In genomic region chr5:174596429-174596828, GRCh38 we compare ENCODE assay signal across 28 cellular contexts.
DNase-seq lines count a peak whose midpoint lies in the region; ATAC-seq and TF ChIP-seq lines count a peak whose summit lies in the region.
"Had no signal": no experiment of that assay in that cellular context is flagged by ENCODE, and none has a peak within 500 bp of the region (broad histone marks: within the 10 kb centered on the region; RNA-seq: fewer than 3 reads in every experiment).

No MANE protein-coding gene starts in this region.

- peak; percentile 48 for DNase-seq in Caki2 (ENCODE audit: low read depth)
- DNase-seq in RPMI7951 (ENCODE audit: low read depth) = peak; percentile 34
- peak; percentile 68 for DNase-seq in glomerular visceral epithelial cell (ENCODE audit: extremely low spot score)
- DNase-seq in retinal pigment epithelial cell (ENCODE audit: low read depth) = peak; percentile 80
- no peak for DNase-seq in stimulated activated naive CD8-positive, alpha-beta T cell treated with anti-CD3 and anti-CD28 coated beads, Interleukin-15, amount 100 ng/mL, for 72 hours
- DNase-seq in GM20000 (ENCODE audit: low spot score) = no peak
- no peak for DNase-seq in G401 (ENCODE audit: low spot score)
- no peak for DNase-seq in foreskin keratinocyte
- DNase-seq: activated CD4-positive, alpha-beta T cell treated with anti-CD3 and anti-CD28 coated beads for 4 hours; activated CD8-positive, alpha-beta memory T cell treated with anti-CD3 and anti-CD28 coated beads, Interleukin-2, amount 10 ng/mL, durations not matched to agents 7 days and 5 days; activated naive CD4-positive, alpha-beta T cell treated with anti-CD3 and anti-CD28 coated beads for 36 hours; activated T-cell treated with anti-CD3 and anti-CD28 coated beads, Interleukin-2, amount 50 U/mL, for 72 hours; amniotic stem cell; endodermal cell; glutamatergic neuron; NCI-H1436 treated with DMSO at 0.1 percent for 48 hours; NK-92 treated with Interleukin-12 subunit alpha and Interleukin-12 subunit beta, amount 100 ng/mL, for 24 hours; nucleus accumbens; stimulated activated CD4-positive, alpha-beta T cell treated with anti-CD3 and anti-CD28 coated beads, Interleukin-2, amount 100 ng/mL, for 48 hours; uterus had no signal

- H3K27me3 ChIP-seq in foreskin keratinocyte = no peaks in the 10 kb centered on the region
- H3K27me3 ChIP-seq: uterus had no signal

- no peak overlapping the region for H3K27ac Mint-ChIP-seq in stimulated activated naive CD8-positive, alpha-beta T cell treated with anti-CD3 and anti-CD28 coated beads, Interleukin-15, amount 100 ng/mL, for 72 hours
- H3K27ac Mint-ChIP-seq: activated CD8-positive, alpha-beta memory T cell treated with anti-CD3 and anti-CD28 coated beads, Interleukin-2, amount 10 ng/mL, durations not matched to agents 7 days and 5 days; activated naive CD4-positive, alpha-beta T cell treated with anti-CD3 and anti-CD28 coated beads for 36 hours; activated T-cell treated with anti-CD3 and anti-CD28 coated beads, Interleukin-2, amount 50 U/mL, for 72 hours; CD14-positive monocyte; endodermal cell; memory B cell; stimulated activated effector memory CD8-positive, alpha-beta T cell treated with anti-CD3 and anti-CD28 coated beads, Interleukin-12 subunit alpha, Interleukin-12 subunit beta, amount 100 ng/mL, for 72 hours; T-helper 2 cell treated with Interferon-gamma antibody and Interleukin-4, amounts not matched to agents 5 μg/mL and 100 μg/mL, for 36 hours had no signal

- TF ChIP-seq CTCF in retinal pigment epithelial cell (conservative IDR thresholded peaks at IDR 0.05; ENCODE audit: low read depth, low read length) = no peak
- no peak for TF ChIP-seq CTCF in GM20000 (IDR thresholded peaks at IDR 0.05; ENCODE audit: extremely low read depth, missing control alignments)
- no peak for TF ChIP-seq CTCF in foreskin keratinocyte (conservative IDR thresholded peaks at IDR 0.05)

- no peak overlapping the region for H3K27ac ChIP-seq in foreskin keratinocyte
- H3K27ac ChIP-seq: cardiac muscle cell, suprapubic skin, uterus had no signal

- in situ Hi-C loops in Caki2 (cut with HindIII; ENCODE audit: low pct_unique_long_range_greater_than_20kb, low sequenced_read_pairs) = no loop called here
- in situ Hi-C loops in G401 (cut with HindIII; ENCODE audit: low sequenced_read_pairs) = no loop called here

- H3K9me3 Mint-ChIP-seq in stimulated activated naive CD8-positive, alpha-beta T cell treated with anti-CD3 and anti-CD28 coated beads, Interleukin-15, amount 100 ng/mL, for 72 hours = peaks cover 0 to 3% of the 10 kb centered on the region in 2 donors
- H3K9me3 Mint-ChIP-seq: activated naive CD4-positive, alpha-beta T cell treated with anti-CD3 and anti-CD28 coated beads for 36 hours; memory B cell had no signal

- no peak overlapping the region for H3K4me3 ChIP-seq in retinal pigment epithelial cell (ENCODE audit: low read length)
- H3K4me3 ChIP-seq: cardiac muscle cell, K562, suprapubic skin, uterus had no signal

- peaks cover 20% of the 10 kb centered on the region for H3K27me3 Mint-ChIP-seq in stimulated activated naive CD8-positive, alpha-beta T cell treated with anti-CD3 and anti-CD28 coated beads, Interleukin-15, amount 100 ng/mL, for 72 hours
- H3K27me3 Mint-ChIP-seq: activated CD8-positive, alpha-beta memory T cell treated with anti-CD3 and anti-CD28 coated beads, Interleukin-2, amount 10 ng/mL, durations not matched to agents 7 days and 5 days; memory B cell had no signal

- H3K4me3 Mint-ChIP-seq in stimulated activated naive CD8-positive, alpha-beta T cell treated with anti-CD3 and anti-CD28 coated beads, Interleukin-15, amount 100 ng/mL, for 72 hours = no peak overlapping the region
- H3K4me3 Mint-ChIP-seq: activated CD8-positive, alpha-beta memory T cell treated with anti-CD3 and anti-CD28 coated beads, Interleukin-2, amount 10 ng/mL, durations not matched to agents 7 days and 5 days; activated naive CD4-positive, alpha-beta T cell treated with anti-CD3 and anti-CD28 coated beads for 36 hours; activated T-cell treated with anti-CD3 and anti-CD28 coated beads, Interleukin-2, amount 50 U/mL, for 72 hours; CD14-positive monocyte; endodermal cell; memory B cell; stimulated activated effector memory CD8-positive, alpha-beta T cell treated with anti-CD3 and anti-CD28 coated beads, Interleukin-12 subunit alpha, Interleukin-12 subunit beta, amount 100 ng/mL, for 72 hours; T-helper 2 cell treated with Interferon-gamma antibody and Interleukin-4, amounts not matched to agents 5 μg/mL and 100 μg/mL, for 36 hours had no signal

- ATAC-seq in stimulated activated naive CD8-positive, alpha-beta T cell treated with anti-CD3 and anti-CD28 coated beads, Interleukin-15, amount 100 ng/mL, for 72 hours = no peak
- no peak for ATAC-seq in foreskin keratinocyte
- ATAC-seq: activated CD8-positive, alpha-beta memory T cell treated with anti-CD3 and anti-CD28 coated beads, Interleukin-2, amount 10 ng/mL, durations not matched to agents 7 days and 5 days; activated T-cell treated with anti-CD3 and anti-CD28 coated beads, Interleukin-2, amount 50 U/mL, for 72 hours; K562; Panc1; stimulated activated effector memory CD8-positive, alpha-beta T cell treated with anti-CD3 and anti-CD28 coated beads, Interleukin-12 subunit alpha, Interleukin-12 subunit beta, amount 100 ng/mL, for 72 hours had no signal

- H3K4me1 Mint-ChIP-seq in stimulated activated naive CD8-positive, alpha-beta T cell treated with anti-CD3 and anti-CD28 coated beads, Interleukin-15, amount 100 ng/mL, for 72 hours = no peaks in the 10 kb centered on the region
- H3K4me1 Mint-ChIP-seq: activated CD8-positive, alpha-beta memory T cell treated with anti-CD3 and anti-CD28 coated beads, Interleukin-2, amount 10 ng/mL, durations not matched to agents 7 days and 5 days; memory B cell; stimulated activated effector memory CD8-positive, alpha-beta T cell treated with anti-CD3 and anti-CD28 coated beads, Interleukin-12 subunit alpha, Interleukin-12 subunit beta, amount 100 ng/mL, for 72 hours had no signal

- peaks cover 10% of the 10 kb centered on the region for H3K4me1 ChIP-seq in foreskin keratinocyte
- H3K4me1 ChIP-seq: uterus had no signal

Comparison
In these comparisons a context has a peak if more than half of its experiments do, and no peak if none do; other contexts are left out.
1. DNase-seq: peak in Caki2 (single experiment), RPMI7951 (single experiment), glomerular visceral epithelial cell (single experiment) and retinal pigment epithelial cell (single experiment); none in stimulated activated naive CD8-positive, alpha-beta T cell treated with anti-CD3 and anti-CD28 coated beads, Interleukin-15, amount 100 ng/mL, for 72 hours (0 of 2), GM20000 (single experiment), G401 (single experiment) and foreskin keratinocyte (0 of 2).